1 cellular context compared by ENCODE assay signal in the genomic region with DNA sequence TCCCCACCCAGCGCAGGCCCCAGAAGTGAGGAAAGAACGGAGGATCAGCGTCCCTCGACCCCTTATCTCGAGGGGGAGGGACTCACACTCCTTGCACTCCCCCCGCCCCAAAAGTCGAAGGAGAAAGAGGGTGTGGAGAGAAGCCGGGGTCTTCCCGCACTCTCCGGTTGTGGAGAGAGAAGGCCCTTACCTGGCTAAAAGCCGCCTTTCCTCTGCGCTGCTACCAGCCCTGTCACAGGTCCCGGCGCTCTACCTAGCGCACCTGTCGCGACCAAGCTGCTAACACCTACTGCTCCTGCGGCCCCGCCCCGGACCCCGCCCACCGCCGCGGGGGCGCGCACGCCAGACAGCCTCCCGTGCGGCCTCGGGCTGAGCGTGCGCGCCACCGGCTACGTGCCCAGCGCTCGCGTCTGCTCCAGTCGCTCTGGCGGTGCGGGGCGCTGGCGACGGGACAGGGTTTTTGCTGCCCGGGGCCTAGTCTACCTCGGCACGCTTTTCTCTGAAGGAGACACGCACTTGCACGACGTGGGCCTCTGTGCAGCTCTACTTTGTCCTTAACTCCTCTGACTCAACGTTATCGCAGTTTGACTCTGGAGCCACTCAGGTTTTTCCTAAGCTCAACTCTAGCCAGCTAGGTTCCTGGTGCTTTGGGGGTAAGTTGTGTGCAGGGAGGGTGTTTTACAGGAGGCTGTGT.
TF ChIP-seq lines count a peak whose summit lies in the region.

A gene (minus strand): TSS at position 291 of the 694 bp plus-strand sequence. CDS start 34,769 bp downstream, outside the sequence.

TF ChIP-seq in HepG2, 621 proteins besides CTCF, POLR2A, EP300 and RAD21 (continued from another document and continues in another):
- TF ChIP-seq, protein P1, sequence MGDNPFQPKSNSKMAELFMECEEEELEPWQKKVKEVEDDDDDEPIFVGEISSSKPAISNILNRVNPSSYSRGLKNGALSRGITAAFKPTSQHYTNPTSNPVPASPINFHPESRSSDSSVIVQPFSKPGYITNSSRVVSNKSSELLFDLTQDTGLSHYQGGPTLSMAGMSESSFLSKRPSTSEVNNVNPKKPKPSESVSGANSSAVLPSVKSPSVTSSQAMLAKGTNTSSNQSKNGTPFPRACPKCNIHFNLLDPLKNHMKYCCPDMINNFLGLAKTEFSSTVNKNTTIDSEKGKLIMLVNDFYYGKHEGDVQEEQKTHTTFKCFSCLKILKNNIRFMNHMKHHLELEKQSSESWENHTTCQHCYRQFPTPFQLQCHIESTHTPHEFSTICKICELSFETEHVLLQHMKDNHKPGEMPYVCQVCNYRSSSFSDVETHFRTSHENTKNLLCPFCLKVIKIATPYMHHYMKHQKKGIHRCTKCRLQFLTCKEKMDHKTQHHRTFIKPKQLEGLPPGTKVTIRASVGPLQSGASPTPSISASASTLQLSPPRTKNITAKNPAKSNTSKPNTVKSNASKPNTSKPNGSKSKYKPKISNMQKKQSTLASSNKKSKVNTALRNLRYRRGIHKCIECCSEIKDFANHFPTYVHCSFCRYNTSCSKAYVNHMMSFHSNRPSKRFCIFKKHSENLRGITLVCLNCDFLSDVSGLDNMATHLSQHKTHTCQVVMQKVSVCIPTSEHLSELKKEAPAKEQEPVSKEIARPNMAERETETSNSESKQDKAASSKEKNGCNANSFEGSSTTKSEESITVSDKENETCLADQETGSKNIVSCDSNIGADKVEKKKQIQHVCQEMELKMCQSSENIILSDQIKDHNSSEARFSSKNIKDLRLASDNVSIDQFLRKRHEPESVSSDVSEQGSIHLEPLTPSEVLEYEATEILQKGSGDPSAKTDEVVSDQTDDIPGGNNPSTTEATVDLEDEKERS (CRISPR knock-in tag; IDR thresholded peaks at IDR 0.05) = 0 out of 2 replicates have a peak, but pooled peaks have one; percentile 27
- TF ChIP-seq FIP1L1 (IDR thresholded peaks at IDR 0.05; ENCODE audit: borderline replicate concordance, insufficient read depth, low read depth, low read length) = no peak
- TF ChIP-seq, protein P2, sequence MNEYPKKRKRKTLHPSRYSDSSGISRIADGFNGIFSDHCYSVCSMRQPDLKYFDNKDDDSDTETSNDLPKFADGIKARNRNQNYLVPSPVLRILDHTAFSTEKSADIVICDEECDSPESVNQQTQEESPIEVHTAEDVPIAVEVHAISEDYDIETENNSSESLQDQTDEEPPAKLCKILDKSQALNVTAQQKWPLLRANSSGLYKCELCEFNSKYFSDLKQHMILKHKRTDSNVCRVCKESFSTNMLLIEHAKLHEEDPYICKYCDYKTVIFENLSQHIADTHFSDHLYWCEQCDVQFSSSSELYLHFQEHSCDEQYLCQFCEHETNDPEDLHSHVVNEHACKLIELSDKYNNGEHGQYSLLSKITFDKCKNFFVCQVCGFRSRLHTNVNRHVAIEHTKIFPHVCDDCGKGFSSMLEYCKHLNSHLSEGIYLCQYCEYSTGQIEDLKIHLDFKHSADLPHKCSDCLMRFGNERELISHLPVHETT (CRISPR knock-in tag; conservative IDR thresholded peaks at IDR 0.05) = no peak
- no peak for TF ChIP-seq MED13 (CRISPR knock-in tag; IDR thresholded peaks at IDR 0.05)
- TF ChIP-seq ZNF3 (CRISPR knock-in tag; IDR thresholded peaks at IDR 0.05) = no peak
- TF ChIP-seq, protein P3, sequence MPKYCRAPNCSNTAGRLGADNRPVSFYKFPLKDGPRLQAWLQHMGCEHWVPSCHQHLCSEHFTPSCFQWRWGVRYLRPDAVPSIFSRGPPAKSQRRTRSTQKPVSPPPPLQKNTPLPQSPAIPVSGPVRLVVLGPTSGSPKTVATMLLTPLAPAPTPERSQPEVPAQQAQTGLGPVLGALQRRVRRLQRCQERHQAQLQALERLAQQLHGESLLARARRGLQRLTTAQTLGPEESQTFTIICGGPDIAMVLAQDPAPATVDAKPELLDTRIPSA (CRISPR knock-in tag; IDR thresholded peaks at IDR 0.05; ENCODE audit: borderline replicate concordance) = no peak
- TF ChIP-seq HCFC1 (IDR thresholded peaks at IDR 0.05; ENCODE audit: low read depth, low read length) = no peak
- TF ChIP-seq PHF8 (CRISPR knock-in tag; IDR thresholded peaks at IDR 0.05) = peak; percentile 87
- TF ChIP-seq, protein P4, sequence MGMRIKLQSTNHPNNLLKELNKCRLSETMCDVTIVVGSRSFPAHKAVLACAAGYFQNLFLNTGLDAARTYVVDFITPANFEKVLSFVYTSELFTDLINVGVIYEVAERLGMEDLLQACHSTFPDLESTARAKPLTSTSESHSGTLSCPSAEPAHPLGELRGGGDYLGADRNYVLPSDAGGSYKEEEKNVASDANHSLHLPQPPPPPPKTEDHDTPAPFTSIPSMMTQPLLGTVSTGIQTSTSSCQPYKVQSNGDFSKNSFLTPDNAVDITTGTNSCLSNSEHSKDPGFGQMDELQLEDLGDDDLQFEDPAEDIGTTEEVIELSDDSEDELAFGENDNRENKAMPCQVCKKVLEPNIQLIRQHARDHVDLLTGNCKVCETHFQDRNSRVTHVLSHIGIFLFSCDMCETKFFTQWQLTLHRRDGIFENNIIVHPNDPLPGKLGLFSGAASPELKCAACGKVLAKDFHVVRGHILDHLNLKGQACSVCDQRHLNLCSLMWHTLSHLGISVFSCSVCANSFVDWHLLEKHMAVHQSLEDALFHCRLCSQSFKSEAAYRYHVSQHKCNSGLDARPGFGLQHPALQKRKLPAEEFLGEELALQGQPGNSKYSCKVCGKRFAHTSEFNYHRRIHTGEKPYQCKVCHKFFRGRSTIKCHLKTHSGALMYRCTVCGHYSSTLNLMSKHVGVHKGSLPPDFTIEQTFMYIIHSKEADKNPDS (CRISPR knock-in tag; IDR thresholded peaks at IDR 0.05) = no peak
- peak; percentile 89; the same call in 1 of the 2 replicates for TF ChIP-seq NFKB2 (CRISPR knock-in tag; IDR thresholded peaks at IDR 0.05; ENCODE audit: borderline replicate concordance)
- TF ChIP-seq, protein P5, sequence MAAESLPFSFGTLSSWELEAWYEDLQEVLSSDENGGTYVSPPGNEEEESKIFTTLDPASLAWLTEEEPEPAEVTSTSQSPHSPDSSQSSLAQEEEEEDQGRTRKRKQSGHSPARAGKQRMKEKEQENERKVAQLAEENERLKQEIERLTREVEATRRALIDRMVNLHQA (CRISPR knock-in tag; IDR thresholded peaks at IDR 0.05) = no peak
- TF ChIP-seq ZFYVE20 (CRISPR knock-in tag; IDR thresholded peaks at IDR 0.05; ENCODE audit: borderline replicate concordance, low read depth) = no peak
- TF ChIP-seq ARID2 (CRISPR knock-in tag; IDR thresholded peaks at IDR 0.05; ENCODE audit: borderline replicate concordance) = no peak
- no peak for TF ChIP-seq MBNL3 (CRISPR knock-in tag; conservative IDR thresholded peaks at IDR 0.05)
- no peak for TF ChIP-seq ZNF335 (CRISPR knock-in tag; IDR thresholded peaks at IDR 0.05)
- TF ChIP-seq JUND (CRISPR knock-in tag; IDR thresholded peaks at IDR 0.05) = no peak
- TF ChIP-seq ELF4 (CRISPR knock-in tag; IDR thresholded peaks at IDR 0.05; ENCODE audit: borderline replicate concordance) = no peak
- TF ChIP-seq ZNF724P (CRISPR knock-in tag; IDR thresholded peaks at IDR 0.05; ENCODE audit: borderline replicate concordance) = no peak
- no peak for TF ChIP-seq ZNF207 (IDR thresholded peaks at IDR 0.05; ENCODE audit: borderline replicate concordance)
- TF ChIP-seq, protein P6, sequence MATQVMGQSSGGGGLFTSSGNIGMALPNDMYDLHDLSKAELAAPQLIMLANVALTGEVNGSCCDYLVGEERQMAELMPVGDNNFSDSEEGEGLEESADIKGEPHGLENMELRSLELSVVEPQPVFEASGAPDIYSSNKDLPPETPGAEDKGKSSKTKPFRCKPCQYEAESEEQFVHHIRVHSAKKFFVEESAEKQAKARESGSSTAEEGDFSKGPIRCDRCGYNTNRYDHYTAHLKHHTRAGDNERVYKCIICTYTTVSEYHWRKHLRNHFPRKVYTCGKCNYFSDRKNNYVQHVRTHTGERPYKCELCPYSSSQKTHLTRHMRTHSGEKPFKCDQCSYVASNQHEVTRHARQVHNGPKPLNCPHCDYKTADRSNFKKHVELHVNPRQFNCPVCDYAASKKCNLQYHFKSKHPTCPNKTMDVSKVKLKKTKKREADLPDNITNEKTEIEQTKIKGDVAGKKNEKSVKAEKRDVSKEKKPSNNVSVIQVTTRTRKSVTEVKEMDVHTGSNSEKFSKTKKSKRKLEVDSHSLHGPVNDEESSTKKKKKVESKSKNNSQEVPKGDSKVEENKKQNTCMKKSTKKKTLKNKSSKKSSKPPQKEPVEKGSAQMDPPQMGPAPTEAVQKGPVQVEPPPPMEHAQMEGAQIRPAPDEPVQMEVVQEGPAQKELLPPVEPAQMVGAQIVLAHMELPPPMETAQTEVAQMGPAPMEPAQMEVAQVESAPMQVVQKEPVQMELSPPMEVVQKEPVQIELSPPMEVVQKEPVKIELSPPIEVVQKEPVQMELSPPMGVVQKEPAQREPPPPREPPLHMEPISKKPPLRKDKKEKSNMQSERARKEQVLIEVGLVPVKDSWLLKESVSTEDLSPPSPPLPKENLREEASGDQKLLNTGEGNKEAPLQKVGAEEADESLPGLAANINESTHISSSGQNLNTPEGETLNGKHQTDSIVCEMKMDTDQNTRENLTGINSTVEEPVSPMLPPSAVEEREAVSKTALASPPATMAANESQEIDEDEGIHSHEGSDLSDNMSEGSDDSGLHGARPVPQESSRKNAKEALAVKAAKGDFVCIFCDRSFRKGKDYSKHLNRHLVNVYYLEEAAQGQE (IDR thresholded peaks at IDR 0.05; ENCODE audit: borderline replicate concordance in 1 of 2, low read depth in 1 of 2, low read length in 2 of 2) = no peak
- TF ChIP-seq HDAC2 (CRISPR knock-in tag; IDR thresholded peaks at IDR 0.05) = no peak
- TF ChIP-seq TAF1 (CRISPR knock-in tag; IDR thresholded peaks at IDR 0.05) = peak; percentile 87
- TF ChIP-seq, protein P7, sequence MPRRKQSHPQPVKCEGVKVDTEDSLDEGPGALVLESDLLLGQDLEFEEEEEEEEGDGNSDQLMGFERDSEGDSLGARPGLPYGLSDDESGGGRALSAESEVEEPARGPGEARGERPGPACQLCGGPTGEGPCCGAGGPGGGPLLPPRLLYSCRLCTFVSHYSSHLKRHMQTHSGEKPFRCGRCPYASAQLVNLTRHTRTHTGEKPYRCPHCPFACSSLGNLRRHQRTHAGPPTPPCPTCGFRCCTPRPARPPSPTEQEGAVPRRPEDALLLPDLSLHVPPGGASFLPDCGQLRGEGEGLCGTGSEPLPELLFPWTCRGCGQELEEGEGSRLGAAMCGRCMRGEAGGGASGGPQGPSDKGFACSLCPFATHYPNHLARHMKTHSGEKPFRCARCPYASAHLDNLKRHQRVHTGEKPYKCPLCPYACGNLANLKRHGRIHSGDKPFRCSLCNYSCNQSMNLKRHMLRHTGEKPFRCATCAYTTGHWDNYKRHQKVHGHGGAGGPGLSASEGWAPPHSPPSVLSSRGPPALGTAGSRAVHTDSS (CRISPR knock-in tag; conservative IDR thresholded peaks at IDR 0.05) = no peak
- TF ChIP-seq ZFY (CRISPR knock-in tag; IDR thresholded peaks at IDR 0.05) = peak; percentile 96
- TF ChIP-seq, protein P8, sequence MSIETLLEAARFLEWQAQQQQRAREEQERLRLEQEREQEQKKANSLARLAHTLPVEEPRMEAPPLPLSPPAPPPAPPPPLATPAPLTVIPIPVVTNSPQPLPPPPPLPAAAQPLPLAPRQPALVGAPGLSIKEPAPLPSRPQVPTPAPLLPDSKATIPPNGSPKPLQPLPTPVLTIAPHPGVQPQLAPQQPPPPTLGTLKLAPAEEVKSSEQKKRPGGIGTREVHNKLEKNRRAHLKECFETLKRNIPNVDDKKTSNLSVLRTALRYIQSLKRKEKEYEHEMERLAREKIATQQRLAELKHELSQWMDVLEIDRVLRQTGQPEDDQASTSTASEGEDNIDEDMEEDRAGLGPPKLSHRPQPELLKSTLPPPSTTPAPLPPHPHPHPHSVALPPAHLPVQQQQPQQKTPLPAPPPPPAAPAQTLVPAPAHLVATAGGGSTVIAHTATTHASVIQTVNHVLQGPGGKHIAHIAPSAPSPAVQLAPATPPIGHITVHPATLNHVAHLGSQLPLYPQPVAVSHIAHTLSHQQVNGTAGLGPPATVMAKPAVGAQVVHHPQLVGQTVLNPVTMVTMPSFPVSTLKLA (IDR thresholded peaks at IDR 0.05) = no peak
- TF ChIP-seq, protein P9, sequence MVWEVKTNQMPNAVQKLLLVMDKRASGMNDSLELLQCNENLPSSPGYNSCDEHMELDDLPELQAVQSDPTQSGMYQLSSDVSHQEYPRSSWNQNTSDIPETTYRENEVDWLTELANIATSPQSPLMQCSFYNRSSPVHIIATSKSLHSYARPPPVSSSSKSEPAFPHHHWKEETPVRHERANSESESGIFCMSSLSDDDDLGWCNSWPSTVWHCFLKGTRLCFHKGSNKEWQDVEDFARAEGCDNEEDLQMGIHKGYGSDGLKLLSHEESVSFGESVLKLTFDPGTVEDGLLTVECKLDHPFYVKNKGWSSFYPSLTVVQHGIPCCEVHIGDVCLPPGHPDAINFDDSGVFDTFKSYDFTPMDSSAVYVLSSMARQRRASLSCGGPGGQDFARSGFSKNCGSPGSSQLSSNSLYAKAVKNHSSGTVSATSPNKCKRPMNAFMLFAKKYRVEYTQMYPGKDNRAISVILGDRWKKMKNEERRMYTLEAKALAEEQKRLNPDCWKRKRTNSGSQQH (CRISPR knock-in tag; IDR thresholded peaks at IDR 0.05; ENCODE audit: low read depth) = no peak
- TF ChIP-seq, protein P10, sequence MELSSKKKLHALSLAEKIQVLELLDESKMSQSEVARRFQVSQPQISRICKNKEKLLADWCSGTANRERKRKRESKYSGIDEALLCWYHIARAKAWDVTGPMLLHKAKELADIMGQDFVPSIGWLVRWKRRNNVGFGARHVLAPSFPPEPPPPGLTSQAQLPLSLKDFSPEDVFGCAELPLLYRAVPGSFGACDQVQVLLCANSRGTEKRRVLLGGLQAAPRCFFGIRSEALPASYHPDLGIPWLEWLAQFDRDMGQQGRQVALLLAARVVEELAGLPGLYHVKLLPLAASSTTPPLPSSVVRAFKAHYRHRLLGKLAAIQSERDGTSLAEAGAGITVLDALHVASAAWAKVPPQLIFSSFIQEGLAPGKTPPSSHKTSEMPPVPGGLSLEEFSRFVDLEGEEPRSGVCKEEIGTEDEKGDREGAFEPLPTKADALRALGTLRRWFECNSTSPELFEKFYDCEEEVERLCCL (CRISPR knock-in tag; IDR thresholded peaks at IDR 0.05; ENCODE audit: borderline replicate concordance) = no peak
- TF ChIP-seq ZNF230 (CRISPR knock-in tag; IDR thresholded peaks at IDR 0.05) = no peak
- peak; percentile 26; the same call in 1 of the 2 replicates for TF ChIP-seq ISL2 (CRISPR knock-in tag; IDR thresholded peaks at IDR 0.05)
- no peak for TF ChIP-seq ZNF282 (IDR thresholded peaks at IDR 0.05; ENCODE audit: partially characterized antibody)
